8 cellular contexts compared by ENCODE assay signal in genomic region chr15:56733131-56734012, GRCh38. TPM values are rescaled to one million over a fixed set of nuclear protein-coding genes. Genes with fewer than 3 reads are reported as not detected.
DNase-seq lines count a peak whose midpoint lies in the region; ATAC-seq, FAIRE-seq and TF ChIP-seq lines count a peak whose summit lies in the region.

TSS of gene ZNF280D (minus strand) at chr15:56733509. CDS start at chr15:56707109, 26,400 bp downstream.

- POLR2A ChIA-PET in naive thymus-derived CD4-positive, alpha-beta T cell (lab: Charles Lee), result interaction anchor here (0.7 to 1.4 kb wide), 5 partner anchors 9 to 974 kb away, joined by 3 to 5 read pairs (median 3); partner anchors contain the start of genes POLR2M and TCF12

- no peak for TF ChIP-seq CTCF in esophagus squamous epithelium (IDR thresholded peaks at IDR 0.05)

- H3K4me3 Mint-ChIP-seq in activated T-cell treated with anti-CD3 and anti-CD28 coated beads, Interleukin-2, amount 50 U/mL, for 72 hours, result peak within 1 kb of the TSS; percentile 92 to 94
- H3K4me3 Mint-ChIP-seq in naive thymus-derived CD4-positive, alpha-beta T cell, result peak within 1 kb of the TSS; percentile 92 to 99 (median 94)
- H3K4me3 Mint-ChIP-seq in stimulated activated naive B cell treated with anti-CD40 and anti-IgM and Interleukin-4, amounts not matched to agents 10 μg/mL and 1 μg/mL and 100 μg/mL, for 72 hours, result peak within 1 kb of the TSS; percentile 88 to 98

- H3K9me3 ChIP-seq in esophagus squamous epithelium, result no peaks in the 10 kb centered on the region
- no peaks in the 10 kb centered on the region for H3K9me3 ChIP-seq in naive thymus-derived CD4-positive, alpha-beta T cell (ENCODE audit: control insufficient read depth in 2 of 3, low read length in 3 of 3)

- H3K4me1 ChIP-seq in esophagus squamous epithelium, result peaks cover 9 to 54% (median 24%) of the 10 kb centered on the region in 3 donors
- peaks cover 23 to 25% of the 10 kb centered on the region in 2 donors for H3K4me1 ChIP-seq in naive thymus-derived CD4-positive, alpha-beta T cell (ENCODE audit: control insufficient read depth in 2 of 2, insufficient read depth in 2 of 2, low read length in 2 of 2)

- FAIRE-seq in RCC 7860 (lab: Jason Lieb, UNC), result no peak

- no peaks in the 10 kb centered on the region for H3K9me3 Mint-ChIP-seq in activated T-cell treated with anti-CD3 and anti-CD28 coated beads, Interleukin-2, amount 50 U/mL, for 72 hours
- peaks cover 0 to 9% (median 0%) of the 10 kb centered on the region in 11 donors for H3K9me3 Mint-ChIP-seq in naive thymus-derived CD4-positive, alpha-beta T cell
- H3K9me3 Mint-ChIP-seq in stimulated activated naive B cell treated with anti-CD40 and anti-IgM and Interleukin-4, amounts not matched to agents 10 μg/mL and 1 μg/mL and 100 μg/mL, for 72 hours, result peaks cover 0 to 10% of the 10 kb centered on the region in 2 donors

- peaks cover 18% of the 10 kb centered on the region for H3K4me1 Mint-ChIP-seq in activated T-cell treated with anti-CD3 and anti-CD28 coated beads, Interleukin-2, amount 50 U/mL, for 72 hours (ENCODE audit: low read depth)
- H3K4me1 Mint-ChIP-seq in naive thymus-derived CD4-positive, alpha-beta T cell, result peaks cover 25 to 43% (median 35%) of the 10 kb centered on the region in 7 donors
- peaks cover 17 to 28% of the 10 kb centered on the region in 2 donors for H3K4me1 Mint-ChIP-seq in stimulated activated naive B cell treated with anti-CD40 and anti-IgM and Interleukin-4, amounts not matched to agents 10 μg/mL and 1 μg/mL and 100 μg/mL, for 72 hours

- H3K27me3 Mint-ChIP-seq in activated T-cell treated with anti-CD3 and anti-CD28 coated beads, Interleukin-2, amount 50 U/mL, for 72 hours (ENCODE audit: low read depth), result peaks cover 15% of the 10 kb centered on the region
- peaks cover 0 to 2% (median 0%) of the 10 kb centered on the region in 5 donors for H3K27me3 Mint-ChIP-seq in naive thymus-derived CD4-positive, alpha-beta T cell
- H3K27me3 Mint-ChIP-seq in stimulated activated naive B cell treated with anti-CD40 and anti-IgM and Interleukin-4, amounts not matched to agents 10 μg/mL and 1 μg/mL and 100 μg/mL, for 72 hours, result no peaks in the 10 kb centered on the region

- H3K27ac Mint-ChIP-seq in activated T-cell treated with anti-CD3 and anti-CD28 coated beads, Interleukin-2, amount 50 U/mL, for 72 hours, result peak within 1 kb of the TSS; percentile 97
- peak within 1 kb of the TSS; percentile 90 to 98 (median 95) for H3K27ac Mint-ChIP-seq in naive thymus-derived CD4-positive, alpha-beta T cell
- H3K27ac Mint-ChIP-seq in stimulated activated naive B cell treated with anti-CD40 and anti-IgM and Interleukin-4, amounts not matched to agents 10 μg/mL and 1 μg/mL and 100 μg/mL, for 72 hours, result peak within 1 kb of the TSS; percentile 92

- peaks cover 5 to 9% of the 10 kb centered on the region in 2 donors for H3K36me3 Mint-ChIP-seq in activated T-cell treated with anti-CD3 and anti-CD28 coated beads, Interleukin-2, amount 50 U/mL, for 72 hours (ENCODE audit: insufficient read depth in 2 of 2)
- H3K36me3 Mint-ChIP-seq in naive thymus-derived CD4-positive, alpha-beta T cell, result peaks cover 0 to 21% (median 10%) of the 10 kb centered on the region in 5 donors
- H3K36me3 Mint-ChIP-seq in stimulated activated naive B cell treated with anti-CD40 and anti-IgM and Interleukin-4, amounts not matched to agents 10 μg/mL and 1 μg/mL and 100 μg/mL, for 72 hours, result peaks cover 12 to 16% of the 10 kb centered on the region in 2 donors

- H3K27ac ChIP-seq in esophagus squamous epithelium, result peak within 1 kb of the TSS; percentile 89 to 98 (median 94)
- H3K27ac ChIP-seq in naive thymus-derived CD4-positive, alpha-beta T cell (ENCODE audit: low read depth, low read length), result peak within 1 kb of the TSS; percentile 80

- no peaks in the 10 kb centered on the region for H3K27me3 ChIP-seq in esophagus squamous epithelium
- no peaks in the 10 kb centered on the region for H3K27me3 ChIP-seq in naive thymus-derived CD4-positive, alpha-beta T cell (ENCODE audit: control insufficient read depth in 2 of 2, insufficient read depth in 2 of 2, low read length in 2 of 2)

- no peaks in the 10 kb centered on the region for H3K36me3 ChIP-seq in esophagus squamous epithelium
- H3K36me3 ChIP-seq in naive thymus-derived CD4-positive, alpha-beta T cell (ENCODE audit: control insufficient read depth in 2 of 3, insufficient read depth in 3 of 3, low read length in 3 of 3), result no peaks in the 10 kb centered on the region

- DNase-seq in DMS 273 (lab: John Stamatoyannopoulos, UW; ENCODE audit: unreplicated experiment) (peak; percentile 86), RCC 7860 (ENCODE audit: low spot score) (peak; percentile 76), esophagus squamous epithelium (lab: John Stamatoyannopoulos, UW) (peak; percentile 54)
- peak; percentile 82 to 83 for DNase-seq in activated T-cell treated with anti-CD3 and anti-CD28 coated beads, Interleukin-2, amount 50 U/mL, for 72 hours
- DNase-seq in naive thymus-derived CD4-positive, alpha-beta T cell, result peak; percentile 58 to 82 (median 76)
- DNase-seq in stimulated activated naive B cell treated with anti-CD40 and anti-IgM and Interleukin-4, amounts not matched to agents 10 μg/mL and 1 μg/mL and 100 μg/mL, for 72 hours, result peak; percentile 75

- peak; percentile 77 for ATAC-seq in GM21529 (IDR thresholded peaks at IDR 0.05; ENCODE audit: unreplicated experiment)
- ATAC-seq in activated T-cell treated with anti-CD3 and anti-CD28 coated beads, Interleukin-2, amount 50 U/mL, for 72 hours (replicated peaks in 1 of 2), result peak; percentile 89 to 90
- ATAC-seq in naive thymus-derived CD4-positive, alpha-beta T cell, result peak; percentile 91
- ATAC-seq in stimulated activated naive B cell treated with anti-CD40 and anti-IgM and Interleukin-4, amounts not matched to agents 10 μg/mL and 1 μg/mL and 100 μg/mL, for 72 hours (replicated peaks), result peak; percentile 89 to 91

- H3K4me3 ChIP-seq in esophagus squamous epithelium, result peak within 1 kb of the TSS; percentile 57 to 92 (median 76)
- peak within 1 kb of the TSS; percentile 86 for H3K4me3 ChIP-seq in naive thymus-derived CD4-positive, alpha-beta T cell (ENCODE audit: low read length)

- TF ChIP-seq RAD21 in Ishikawa (IDR thresholded peaks at IDR 0.05; ENCODE audit: low read depth), result peak; percentile 0; the same call in 1 of the 2 replicates

- TF ChIP-seq POLR2A in esophagus squamous epithelium (IDR thresholded peaks at IDR 0.05), result peak in 2 of 4 donors; percentile 62 to 63

- 42% methylated on average over 17 to 20 of the region's 101 CpGs for WGBS in esophagus squamous epithelium, 2 donors

- TF ChIP-seq EP300 in Ishikawa (IDR thresholded peaks at IDR 0.05; ENCODE audit: borderline replicate concordance), result no peak

- intact Hi-C loops in esophagus squamous epithelium (cut with DNase I), result no loop called here
- intact Hi-C loops in naive thymus-derived CD4-positive, alpha-beta T cell (cut with micrococcal nuclease), result loop anchor here (1.0 to 10.0 kb wide), 10 partner anchors 32 to 974 kb away; partner anchors contain the start of genes POLR2M (in 2 of the 2), MNS1 (in 1 of the 2), RFX7 (in 1 of the 2) and TCF12 (in 1 of the 2)

- CTCF ChIA-PET in naive thymus-derived CD4-positive, alpha-beta T cell (lab: Charles Lee), result no interaction called here

TF ChIP-seq in Ishikawa, 13 proteins besides CTCF, POLR2A, EP300 and RAD21:
- TF ChIP-seq EGR1 (IDR thresholded peaks at IDR 0.05) (peak; percentile 64), YY1 (IDR thresholded peaks at IDR 0.05; ENCODE audit: low read depth) (peak; percentile 84), MAX (IDR thresholded peaks at IDR 0.05) (peak; percentile 100), REST (IDR thresholded peaks at IDR 0.05; ENCODE audit: low read depth) (no peak), TAF1 (IDR thresholded peaks at IDR 0.05; ENCODE audit: low read depth) (peak; percentile 43), ZBTB7A (IDR thresholded peaks at IDR 0.05; ENCODE audit: low read depth) (peak; percentile 64; the same call in 1 of the 2 replicates), TCF12 (IDR thresholded peaks at IDR 0.05; ENCODE audit: low read depth) (no peak; the same call in 1 of the 2 replicates), TEAD4 (IDR thresholded peaks at IDR 0.05) (peak; percentile 42; the same call in 1 of the 2 replicates), FOXM1 (IDR thresholded peaks at IDR 0.05; ENCODE audit: borderline replicate concordance, low read depth) (no peak), CEBPB (IDR thresholded peaks at IDR 0.05) (no peak), CREB1 (IDR thresholded peaks at IDR 0.05; ENCODE audit: low read depth) (no peak)

RNA-seq across cellular contexts. Expression of gene ZNF280D, which starts in this region (rescaled TPM):
- total RNA-seq in activated T-cell treated with anti-CD3 and anti-CD28 coated beads, Interleukin-2, amount 50 U/mL, for 72 hours, result 10 to 100 TPM; 21.3 to 26.1 TPM
- 10 to 100 TPM; 11.7 to 42.9 (median 15.1) TPM for total RNA-seq in esophagus squamous epithelium
- 10 to 100 TPM; 36.9 to 59.0 (median 41.1) TPM for total RNA-seq in naive thymus-derived CD4-positive, alpha-beta T cell
- polyA plus RNA-seq in naive thymus-derived CD4-positive, alpha-beta T cell, result 10 to 100 TPM in 1 of 2 donors, 1 to 10 TPM in 1; 9.3 to 17.6 TPM

Comparison
In these comparisons a context has a peak if more than half of its experiments do, and no peak if none do; other contexts are left out.
1. Peak in every context shown above with its lines: DNase-seq, ATAC-seq, H3K4me3 ChIP-seq and H3K27ac ChIP-seq.